In the genomic region with DNA sequence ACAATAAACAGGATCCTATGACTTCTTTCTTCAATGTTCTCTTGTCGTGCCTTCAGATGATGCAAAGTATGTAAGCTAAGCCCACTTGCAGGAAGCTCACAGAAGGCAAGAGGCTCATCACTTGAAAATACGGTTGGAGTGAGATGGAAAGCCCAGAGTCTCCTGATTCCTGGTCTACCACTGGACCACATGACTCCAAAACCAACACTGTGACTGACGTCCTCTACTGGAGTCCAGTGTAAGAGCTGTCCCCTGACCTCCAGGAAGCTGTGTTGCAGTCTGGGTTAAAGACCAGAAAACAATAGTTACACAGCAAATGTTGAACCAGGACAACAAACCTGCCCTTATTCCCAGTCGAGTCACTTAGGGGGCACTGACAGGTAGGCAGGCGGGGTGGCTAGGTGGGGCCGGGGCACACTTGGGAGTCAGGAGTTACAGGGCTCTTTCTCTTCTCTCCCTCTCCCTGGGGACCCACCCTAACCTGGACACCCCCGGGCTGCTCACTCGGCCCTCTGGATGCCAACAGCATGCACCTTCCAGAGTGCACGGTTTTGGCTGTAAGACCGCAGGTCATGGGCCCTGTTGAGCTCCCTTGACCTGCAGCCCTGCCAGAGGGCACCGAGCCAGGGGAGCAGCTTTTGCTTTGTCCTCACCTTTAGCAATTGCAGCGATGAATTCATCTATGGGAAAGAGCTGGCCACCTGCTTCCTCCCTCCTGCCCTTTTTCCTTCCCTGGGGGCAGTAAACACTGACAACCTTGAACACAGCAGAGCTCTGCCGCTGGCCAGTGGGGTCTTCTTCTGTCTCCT, we compare ENCODE assay signal across 25 cellular contexts. TPM values are rescaled to one million over a fixed set of nuclear protein-coding genes. Genes with fewer than 3 reads are reported as not detected.
DNase-seq lines count a peak whose midpoint lies in the region; ATAC-seq and TF ChIP-seq lines count a peak whose summit lies in the region.
"Had no signal": no experiment of that assay in that cellular context is flagged by ENCODE, and none has a peak within 500 bp of the region (broad histone marks: within the 10 kb centered on the region; RNA-seq: fewer than 3 reads in every experiment).

No MANE protein-coding gene starts in this region.

- intact Hi-C loops in left colon (cut with DNase I, micrococcal nuclease) = no loop called here
- intact Hi-C loops in posterior vena cava (cut with DNase I) = no loop called here
- intact Hi-C loops in Right ventricle myocardium inferior (cut with DNase I) = no loop called here

- no peak overlapping the region for H3K4me3 ChIP-seq in RWPE2 (ENCODE audit: severe bottlenecking)
- H3K4me3 ChIP-seq: BLaER1 treated with 17β-estradiol and CSF1 and Interleukin-3, amounts not matched to agents 10 nM and 100 nM; MG63; SK-N-MC had no signal

- DNase-seq in NCI-H146 treated with DMSO at 0.1 percent for 48 hours (lab: John Stamatoyannopoulos, UW; ENCODE audit: unreplicated experiment) = peak; percentile 98
- peak; percentile 78 for DNase-seq in RWPE2 (ENCODE audit: low spot score)
- no peak for DNase-seq in left colon
- DNase-seq in posterior vena cava (ENCODE audit: low spot score) = peak; percentile 58
- DNase-seq in Right ventricle myocardium inferior (ENCODE audit: missing footprints) = no peak
- DNase-seq in DMS153 treated with DMSO at 0.1 percent for 48 hours (lab: John Stamatoyannopoulos, UW; ENCODE audit: unreplicated experiment) = no peak
- DNase-seq in pons (ENCODE audit: low spot score) = no peak
- DNase-seq in NCI-H1417 treated with DMSO at 0.1 percent for 48 hours (lab: John Stamatoyannopoulos, UW) = no peak
- DNase-seq: CD8-positive, alpha-beta memory T cell; GDM1; H9; IMR-90; Karpas-422; MG63; NCI-H1048; NCI-H1436 treated with DMSO at 0.1 percent for 48 hours; NCI-H2081; NCI-H2171 treated with DMSO at 0.1 percent for 48 hours; NCI-H510A; Right ventricle myocardium superior; T-cell had no signal

- H3K36me3 ChIP-seq in RWPE2 (ENCODE audit: low read depth) = no peaks in the 10 kb centered on the region
- H3K36me3 ChIP-seq: BLaER1 treated with 17β-estradiol and CSF1 and Interleukin-3, amounts not matched to agents 10 nM and 100 nM; MG63 had no signal

- H3K4me1 ChIP-seq in RWPE2 (ENCODE audit: insufficient read depth, poor library complexity, severe bottlenecking) = no peaks in the 10 kb centered on the region

- ATAC-seq in RWPE2 (ENCODE audit: low read depth) = no peak; the same call in 2 of the 3 replicates
- ATAC-seq in left colon = peak; percentile 18
- no peak for ATAC-seq in Right ventricle myocardium inferior
- ATAC-seq: Panc1, T-cell had no signal

- H3K27ac ChIP-seq in RWPE2 (ENCODE audit: poor library complexity, severe bottlenecking) = no peak overlapping the region
- H3K27ac ChIP-seq: BLaER1 treated with 17β-estradiol and CSF1 and Interleukin-3, amounts not matched to agents 10 nM and 100 nM; SK-N-MC had no signal

- H3K9me3 ChIP-seq in RWPE2 (ENCODE audit: severe bottlenecking) = no peaks in the 10 kb centered on the region
- H3K9me3 ChIP-seq: MG63 had no signal

- H3K27me3 ChIP-seq in RWPE2 (ENCODE audit: insufficient read depth, poor library complexity, severe bottlenecking) = peaks cover 87% of the 10 kb centered on the region
- H3K27me3 ChIP-seq: BLaER1 treated with 17β-estradiol and CSF1 and Interleukin-3, amounts not matched to agents 10 nM and 100 nM had no signal

- TF ChIP-seq CTCF in RWPE2 (IDR thresholded peaks at IDR 0.05; ENCODE audit: poor library complexity, severe bottlenecking) = no peak

RNA-seq across cellular contexts. Expression of gene PCK1, which starts 7.4 kb away (rescaled TPM):
- 100 to 1,000 TPM; 214 to 328 TPM for total RNA-seq in left colon
- under 1 TPM; 0.57 to 0.93 TPM for total RNA-seq in posterior vena cava
- 4.4 TPM for total RNA-seq in Right ventricle myocardium inferior
- total RNA-seq: CD8-positive, alpha-beta memory T cell; H9; IMR-90 had no signal

RNA-seq across cellular contexts. Expression of gene CTCFL, which starts 43.4 kb away (rescaled TPM):
- total RNA-seq in left colon (not detected), posterior vena cava (not detected), Right ventricle myocardium inferior (not detected)
- total RNA-seq: CD8-positive, alpha-beta memory T cell; HT-29; IMR-90; Right ventricle myocardium superior had no signal

RNA-seq across cellular contexts. Expression of gene ZBP1, which starts 51.9 kb away (rescaled TPM):
- total RNA-seq in left colon (1 to 10 TPM; 4.0 to 6.8 TPM), posterior vena cava (under 1 TPM; 0.24 to 0.37 TPM), Right ventricle myocardium inferior (0.22 TPM)
- total RNA-seq: H9, IMR-90, Right ventricle myocardium superior had no signal

Comparison
In these comparisons a context has a peak if more than half of its experiments do, and no peak if none do; other contexts are left out.
1. DNase-seq: peak in NCI-H146 treated with DMSO at 0.1 percent for 48 hours (single experiment), RWPE2 (single experiment) and posterior vena cava (single experiment); none in left colon (0 of 2), Right ventricle myocardium inferior (single experiment), DMS153 treated with DMSO at 0.1 percent for 48 hours (single experiment), pons (single experiment) and NCI-H1417 treated with DMSO at 0.1 percent for 48 hours (single experiment).
2. RNA of gene PCK1, which starts 7.4 kb away (total RNA-seq): 214 to 328 TPM in left colon; 4.4 TPM in Right ventricle myocardium inferior (single experiment) and 0.57 to 0.93 TPM in posterior vena cava; every median in the first group is over 10 times any median in the second.